10 cellular contexts compared by ENCODE assay signal in the genomic region with DNA sequence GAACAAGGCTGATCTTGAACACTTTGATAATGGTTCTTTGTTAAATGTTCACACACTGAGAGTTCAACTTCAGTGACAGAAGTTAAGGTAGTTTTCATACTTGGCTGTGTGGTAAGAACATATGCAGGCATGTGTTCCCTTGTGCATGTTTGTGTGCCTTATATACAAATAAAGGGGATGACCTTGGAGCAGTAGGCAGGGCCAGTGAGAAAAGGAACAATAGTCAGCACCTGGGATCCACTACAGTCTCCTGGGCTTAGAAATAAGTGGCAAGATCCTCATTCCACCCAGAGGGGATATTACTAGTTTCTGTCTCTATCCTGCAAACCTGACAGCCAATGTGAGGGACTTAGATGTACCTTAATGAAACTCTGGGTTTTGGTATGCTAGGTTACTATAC. TPM values are rescaled to one million over a fixed set of nuclear protein-coding genes. Genes with fewer than 3 reads are reported as not detected.
"Had no signal": no experiment of that assay in that cellular context is flagged by ENCODE, and none has a peak within 500 bp of the region (broad histone marks: within the 10 kb centered on the region; RNA-seq: fewer than 3 reads in every experiment).

No MANE protein-coding gene starts in this region.

- H3K27ac ChIP-seq: GM23248 had no signal

- H3K36me3 ChIP-seq: HAP-1 had no signal

- ATAC-seq: HCT116, K562 had no signal

- H3K4me3 ChIP-seq: GM23248, HAP-1, K562 had no signal

- H3K9me3 ChIP-seq: HAP-1 had no signal

- H3K9ac ChIP-seq: GM23248 had no signal

- H3K4me1 ChIP-seq: HAP-1 had no signal

- H2AFZ ChIP-seq: GM23248 had no signal

- DNase-seq: GM23248, GOT3, H7, HFFc6, IMR-90, KG1 had no signal

- FAIRE-seq: K562 had no signal

RNA-seq across cellular contexts. Expression of gene DMRTA2, which starts 50.3 kb away (rescaled TPM):
- total RNA-seq: GM23248, HT-29, IMR-90, K562 had no signal
- polyA plus RNA-seq: GM23248, K562 had no signal
